ENCODE assay signal across 10 cellular contexts in the genomic region with DNA sequence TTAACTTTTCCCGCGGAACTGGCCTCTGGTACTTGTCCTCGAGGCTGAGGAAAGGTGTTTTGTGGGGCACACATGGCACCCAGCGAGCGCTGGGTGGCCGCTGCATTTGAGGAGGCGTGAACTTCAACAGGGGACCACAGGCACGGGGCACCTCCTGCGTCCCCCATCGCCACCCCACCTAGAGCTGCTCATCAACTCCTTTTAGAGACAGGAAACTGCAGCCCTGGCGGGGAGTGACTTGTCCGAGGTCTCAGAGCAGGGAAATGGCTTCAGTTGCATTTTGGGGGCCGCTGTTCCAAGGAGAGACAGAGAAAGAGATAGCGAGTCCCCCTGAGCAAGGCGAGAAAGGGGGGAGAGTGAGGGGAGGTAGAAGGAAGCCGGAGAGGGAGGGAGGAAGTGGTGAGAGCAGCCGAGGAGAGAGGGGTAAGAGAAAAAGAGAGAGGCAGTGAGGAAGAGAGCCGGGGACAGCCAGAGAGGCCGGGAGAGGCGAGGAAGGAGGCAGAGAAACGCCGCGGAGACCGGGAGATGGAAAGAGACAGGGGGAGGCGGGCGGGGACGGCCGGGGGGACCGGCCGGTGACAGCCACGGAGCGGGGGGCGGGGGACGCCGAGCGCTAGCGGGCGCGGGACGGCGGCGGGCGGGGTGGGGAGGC. TPM values are rescaled to one million over a fixed set of nuclear protein-coding genes. Genes with fewer than 3 reads are reported as not detected.
DNase-seq lines count a peak whose midpoint lies in the region; ATAC-seq and TF ChIP-seq lines count a peak whose summit lies in the region.
"Had no signal": no experiment of that assay in that cellular context is flagged by ENCODE, and none has a peak within 500 bp of the region (broad histone marks: within the 10 kb centered on the region; RNA-seq: fewer than 3 reads in every experiment).

No MANE protein-coding gene starts in this region.

- ATAC-seq in GM21717 (IDR thresholded peaks at IDR 0.05; ENCODE audit: unreplicated experiment) = no peak

- H3K4me1 Mint-ChIP-seq in Caco-2 (ENCODE audit: low read depth, unreplicated experiment) = peaks cover 5% of the 10 kb centered on the region
- H3K4me1 Mint-ChIP-seq in brain = peaks cover 40% of the 10 kb centered on the region

- TF ChIP-seq CTCF in Caco-2 (IDR thresholded peaks at IDR 0.05; ENCODE audit: insufficient read depth in 1 of 2, low read depth in 1 of 2, low read length in 1 of 2, severe bottlenecking in 1 of 2, unreplicated experiment in 1 of 2) = no peak
- no peak for TF ChIP-seq CTCF in HFF-Myc (IDR thresholded peaks at IDR 0.05; ENCODE audit: low read depth, low read length, missing control alignments)
- no peak for TF ChIP-seq CTCF in brain (conservative IDR thresholded peaks at IDR 0.05)

- DNase-seq in Caco-2 = no peak
- DNase-seq in HFF-Myc (ENCODE audit: extremely low read depth, low read depth) = no peak
- no peak for DNase-seq in stimulated activated CD8-positive, alpha-beta memory T cell treated with anti-CD3 and anti-CD28 coated beads, Interleukin-4, amount 100 ng/mL, for 48 hours
- DNase-seq in head of caudate nucleus = no peak
- DNase-seq in ecto neural progenitor cell (ENCODE audit: low spot score) = no peak
- DNase-seq: dermis blood vessel endothelial cell had no signal

- H3K4me3 Mint-ChIP-seq in Caco-2 (ENCODE audit: unreplicated experiment) (peak overlapping the region; percentile 94), brain (peak overlapping the region; percentile 84 to 96 (median 91))

- no peaks in the 10 kb centered on the region for H3K36me3 ChIP-seq in Caco-2 (ENCODE audit: control insufficient read depth, insufficient read depth, low read length)
- no peaks in the 10 kb centered on the region for H3K36me3 ChIP-seq in neuron (ENCODE audit: insufficient read depth, low read length)

- H3K9me3 Mint-ChIP-seq in Caco-2 (ENCODE audit: unreplicated experiment) (no peaks in the 10 kb centered on the region), brain (peaks cover 0 to 17% (median 7%) of the 10 kb centered on the region in 5 experiments)

- peak overlapping the region; percentile 30 for H3K4me3 ChIP-seq in Caco-2 (ENCODE audit: low read depth, low read length)
- peak overlapping the region; percentile 17; the same call in 1 of the 2 replicates for H3K4me3 ChIP-seq in HFF-Myc (replicated peaks; ENCODE audit: low read depth, low read length)
- H3K4me3 ChIP-seq in neuron (ENCODE audit: low read length) = peak overlapping the region; percentile 4

- H3K27ac Mint-ChIP-seq in Caco-2 (ENCODE audit: unreplicated experiment) = no peak overlapping the region
- peak overlapping the region; percentile 70 to 100 (median 87) for H3K27ac Mint-ChIP-seq in brain

- H3K27me3 ChIP-seq in Caco-2 (replicated peaks; ENCODE audit: control insufficient read depth, insufficient read depth, low read length) = peaks cover 11% of the 10 kb centered on the region
- peaks cover 87% of the 10 kb centered on the region for H3K27me3 ChIP-seq in neuron (ENCODE audit: insufficient read depth, low read length)

- no TSS peak for BruUV-seq in Caco-2 (replicated peaks; lab: Mats Ljungman, UMichigan)

- H3K36me3 Mint-ChIP-seq in Caco-2 (ENCODE audit: insufficient read depth, unreplicated experiment) = no peaks in the 10 kb centered on the region
- no peaks in the 10 kb centered on the region for H3K36me3 Mint-ChIP-seq in brain

- H3K27me3 Mint-ChIP-seq in Caco-2 (ENCODE audit: insufficient read depth, unreplicated experiment) (peaks cover 60% of the 10 kb centered on the region), brain (peaks cover 90% of the 10 kb centered on the region)

- no peak overlapping the region for H2AFZ ChIP-seq in neuron (ENCODE audit: low read depth, low read length)

- POLR2A ChIA-PET in Caco-2 (lab: Charles Lee) = no interaction called here

- intact Hi-C loops in Caco-2 (cut with micrococcal nuclease; ENCODE audit: unreplicated experiment) = no loop called here
- intact Hi-C loops in head of caudate nucleus (cut with DNase I) = no loop called here

- no peaks in the 10 kb centered on the region for H3K9me3 ChIP-seq in Caco-2
- peaks cover 2% of the 10 kb centered on the region for H3K9me3 ChIP-seq in neuron (ENCODE audit: low read length)

- H3K4me1 ChIP-seq in Caco-2 (0 out of 2 replicates have a peak, but pooled peaks cover 6% of the 10 kb centered on the region), neuron (ENCODE audit: insufficient read depth, low read length) (peaks cover 13% of the 10 kb centered on the region)

- CTCF ChIA-PET in Caco-2 (lab: Charles Lee) = no interaction called here

RNA-seq across cellular contexts. Expression of gene LHX2, which starts 12.5 kb away (rescaled TPM):
- total RNA-seq in Caco-2 (2022) = 2.6 and 4.0 TPM in 2 replicates
- 283 TPM for polyA plus RNA-seq in brain (ENCODE audit: insufficient read depth, low read depth, low replicate concordance)
- total RNA-seq: dermis blood vessel endothelial cell, OCI-LY7 had no signal
